ENCODE assay signal across 17 cellular contexts in genomic region chr1:212269306-212269705, GRCh38.
"Had no signal": no experiment of that assay in that cellular context is flagged by ENCODE, and none has a peak within 500 bp of the region (broad histone marks: within the 10 kb centered on the region; RNA-seq: fewer than 3 reads in every experiment).

No MANE protein-coding gene starts in this region.

- H3K27me3 ChIP-seq: breast epithelium had no signal

- H3K27me3 Mint-ChIP-seq: effector memory CD8-positive, alpha-beta T cell had no signal

- H3K27ac Mint-ChIP-seq: activated CD4-positive, alpha-beta T cell treated with anti-CD3 and anti-CD28 coated beads, Interleukin-2, amount 10 ng/mL, durations not matched to agents 24 days and 14 days; activated naive CD8-positive, alpha-beta T cell treated with anti-CD3 and anti-CD28 coated beads, Interleukin-2, amount 10 ng/mL, durations not matched to agents 7 days and 5 days; effector memory CD8-positive, alpha-beta T cell; mesothelial cell of epicardium had no signal

- H3K36me3 Mint-ChIP-seq: activated naive CD8-positive, alpha-beta T cell treated with anti-CD3 and anti-CD28 coated beads, Interleukin-2, amount 10 ng/mL, durations not matched to agents 7 days and 5 days; mesothelial cell of epicardium had no signal

- H3K4me1 ChIP-seq: breast epithelium, parathyroid adenoma had no signal

- DNase-seq: activated CD4-positive, alpha-beta T cell treated with anti-CD3 and anti-CD28 coated beads, Interleukin-2, amount 10 ng/mL, durations not matched to agents 24 days and 14 days; activated CD4-positive, CD25-positive, alpha-beta regulatory T cell; activated CD8-positive, alpha-beta memory T cell treated with anti-CD3 and anti-CD28 coated beads, Interleukin-2, amount 50 U/mL, for 48 hours; activated naive CD4-positive, alpha-beta T cell; activated naive CD8-positive, alpha-beta T cell treated with anti-CD3 and anti-CD28 coated beads, Interleukin-2, amount 10 ng/mL, durations not matched to agents 7 days and 5 days; dermis blood vessel endothelial cell; effector memory CD8-positive, alpha-beta T cell; head of caudate nucleus; lower lobe of right lung; stimulated activated CD4-positive, alpha-beta T cell treated with anti-CD3 and anti-CD28 coated beads, Interleukin-12 subunit alpha, Interleukin-12 subunit beta, amount 100 ng/mL, for 4 hours; stimulated activated CD4-positive, alpha-beta T cell treated with anti-CD3 and anti-CD28 coated beads, Interleukin-2, amount 100 ng/mL, for 24 hours had no signal

- H3K9me3 ChIP-seq: breast epithelium, lower lobe of right lung had no signal

- H3K4me3 Mint-ChIP-seq: activated CD4-positive, alpha-beta T cell treated with anti-CD3 and anti-CD28 coated beads, Interleukin-2, amount 10 ng/mL, durations not matched to agents 24 days and 14 days; activated naive CD8-positive, alpha-beta T cell treated with anti-CD3 and anti-CD28 coated beads, Interleukin-2, amount 10 ng/mL, durations not matched to agents 7 days and 5 days; effector memory CD8-positive, alpha-beta T cell; mesothelial cell of epicardium had no signal

- ATAC-seq: effector memory CD8-positive, alpha-beta T cell; lower lobe of right lung had no signal

- H3K9ac ChIP-seq: parathyroid adenoma had no signal

- H2AFZ ChIP-seq: parathyroid adenoma had no signal

- H3K4me3 ChIP-seq: breast epithelium, lower lobe of right lung had no signal

- H3K27ac ChIP-seq: breast epithelium, epithelial cell of prostate, lower lobe of right lung, parathyroid adenoma had no signal

- H3K4me1 Mint-ChIP-seq: mesothelial cell of epicardium had no signal

- H3K9me3 Mint-ChIP-seq: activated CD4-positive, alpha-beta T cell treated with anti-CD3 and anti-CD28 coated beads, Interleukin-2, amount 10 ng/mL, durations not matched to agents 24 days and 14 days; activated naive CD8-positive, alpha-beta T cell treated with anti-CD3 and anti-CD28 coated beads, Interleukin-2, amount 10 ng/mL, durations not matched to agents 7 days and 5 days; effector memory CD8-positive, alpha-beta T cell; mesothelial cell of epicardium had no signal

- FAIRE-seq: frontal cortex, urothelium cell line had no signal

- H3K79me2 ChIP-seq: parathyroid adenoma had no signal

- H3K36me3 ChIP-seq: breast epithelium, lower lobe of right lung had no signal
